In genomic region chr1:27394282-27394658, GRCh38 we compare ENCODE assay signal across 1 cellular context.
TF ChIP-seq lines count a peak whose summit lies in the region.

No MANE protein-coding gene starts in this region.

TF ChIP-seq in H1, 55 proteins besides CTCF, POLR2A, EP300 and RAD21:
- TF ChIP-seq GTF2F1 (IDR thresholded peaks at IDR 0.05; ENCODE audit: borderline replicate concordance, low read depth, low read length) (no peak), CHD2 (IDR thresholded peaks at IDR 0.05; ENCODE audit: low read length) (no peak)
